Comparison of ENCODE assay signal across 26 cellular contexts in the genomic region with DNA sequence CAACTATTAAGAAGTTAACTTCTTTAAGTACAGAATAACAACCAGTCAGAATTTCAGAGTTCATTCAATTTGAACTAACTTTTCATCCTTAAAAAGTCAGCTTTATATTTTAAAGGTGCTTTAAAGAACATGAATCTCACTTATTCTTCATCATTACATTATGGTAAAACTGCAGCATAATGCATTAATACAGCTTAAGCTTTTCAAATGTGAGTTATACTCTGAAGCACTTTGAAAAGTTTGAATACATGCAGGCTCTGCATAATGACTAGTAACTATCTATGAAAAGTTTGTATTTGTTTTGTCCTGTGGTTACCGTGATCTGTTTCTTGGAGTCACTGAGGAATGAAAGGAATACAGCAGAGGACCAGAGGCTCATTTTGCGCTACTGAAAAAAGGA. TPM values are rescaled to one million over a fixed set of nuclear protein-coding genes. Genes with fewer than 3 reads are reported as not detected.
DNase-seq lines count a peak whose midpoint lies in the region; ATAC-seq and TF ChIP-seq lines count a peak whose summit lies in the region.
"Had no signal": no experiment of that assay in that cellular context is flagged by ENCODE, and none has a peak within 500 bp of the region (broad histone marks: within the 10 kb centered on the region; RNA-seq: fewer than 3 reads in every experiment).

No MANE protein-coding gene starts in this region.

- H3K27ac ChIP-seq in right cardiac atrium (ENCODE audit: low read length) (no peak overlapping the region), lower lobe of right lung (peak overlapping the region; percentile 70), psoas muscle (no peak overlapping the region)
- H3K27ac ChIP-seq: BLaER1 treated with 17β-estradiol and CSF1 and Interleukin-3, amounts not matched to agents 10 nM and 100 nM; colonic mucosa; skin epidermis had no signal

- DNase-seq in right cardiac atrium (no peak), left ventricle myocardium superior (no peak), lower lobe of right lung (no peak), psoas muscle (no peak), hippocampal formation (lab: John Stamatoyannopoulos, UW) (no peak), AG20443 (ENCODE audit: low spot score) (no peak), T1000 (lab: John Stamatoyannopoulos, UW) (no peak), GDM1 (lab: John Stamatoyannopoulos, UW) (no peak)
- DNase-seq: activated CD4-positive, alpha-beta memory T cell treated with anti-CD3 and anti-CD28 coated beads for 36 hours; activated CD4-positive, CD25-positive, alpha-beta regulatory T cell; activated gamma-delta T cell treated with Interleukin-2 at 50 U/mL for 16 hours; activated T-cell treated with anti-CD3 and anti-CD28 coated beads for 4 hours; Caco-2; colonic mucosa; DMS79 treated with DMSO at 0.1 percent for 48 hours; immature natural killer cell; MV-4-11; NCI-H1694 treated with DMSO at 0.1 percent for 48 hours; NCI-H774; stimulated activated CD4-positive, alpha-beta T cell treated with anti-CD3 and anti-CD28 coated beads, Interleukin-2, amount 100 ng/mL, for 48 hours; stimulated activated naive CD4-positive, alpha-beta T cell treated with Interleukin-2 at 50 U/mL for 16 hours; trophoblast cell had no signal

- TF ChIP-seq CTCF in lower lobe of right lung (IDR thresholded peaks at IDR 0.05) = no peak
- no peak for TF ChIP-seq CTCF in psoas muscle (IDR thresholded peaks at IDR 0.05)

- H3K36me3 ChIP-seq in lower lobe of right lung (no peaks in the 10 kb centered on the region), psoas muscle (ENCODE audit: insufficient read depth in 1 of 2, low read depth in 1 of 2) (no peaks in the 10 kb centered on the region)
- H3K36me3 ChIP-seq: BLaER1 treated with 17β-estradiol and CSF1 and Interleukin-3, amounts not matched to agents 10 nM and 100 nM; colonic mucosa had no signal

- H3K4me1 ChIP-seq in right cardiac atrium (ENCODE audit: control insufficient read depth, insufficient read depth, low read length) (no peaks in the 10 kb centered on the region), lower lobe of right lung (peaks cover 23% of the 10 kb centered on the region), psoas muscle (peaks cover under 1% of the 10 kb centered on the region)
- H3K4me1 ChIP-seq: Caco-2, colonic mucosa had no signal

- H3K9me3 ChIP-seq in right cardiac atrium (ENCODE audit: control insufficient read depth, low read length) (no peaks in the 10 kb centered on the region), lower lobe of right lung (no peaks in the 10 kb centered on the region), psoas muscle (no peaks in the 10 kb centered on the region)
- H3K9me3 ChIP-seq: colonic mucosa had no signal

- 28% methylated on average over 2 of the region's 2 CpGs for WGBS in right cardiac atrium
- 41 to 51% (median 42%) methylated on average over 2 of the region's 2 CpGs for WGBS in psoas muscle, 3 donors

- H3K4me3 ChIP-seq in right cardiac atrium (ENCODE audit: low read length) (peak overlapping the region; percentile 37), lower lobe of right lung (peak overlapping the region; percentile 62), psoas muscle (peak overlapping the region; percentile 67)
- H3K4me3 ChIP-seq: BLaER1 treated with 17β-estradiol and CSF1 and Interleukin-3, amounts not matched to agents 10 nM and 100 nM; colonic mucosa had no signal

- H3K27me3 ChIP-seq in right cardiac atrium (ENCODE audit: control insufficient read depth, insufficient read depth) = no peaks in the 10 kb centered on the region
- peaks cover 43% of the 10 kb centered on the region for H3K27me3 ChIP-seq in lower lobe of right lung (ENCODE audit: low read depth)
- peaks cover 0 to 43% (median 25%) of the 10 kb centered on the region in 3 donors for H3K27me3 ChIP-seq in psoas muscle (ENCODE audit: insufficient read depth in 3 of 3, low read length in 2 of 3)

- ATAC-seq in right cardiac atrium (no peak), left ventricle myocardium superior (no peak), lower lobe of right lung (no peak), psoas muscle (no peak)

- intact Hi-C loops in right cardiac atrium (cut with DNase I) (no loop called here), left ventricle myocardium superior (cut with micrococcal nuclease) (no loop called here), lower lobe of right lung (cut with DNase I) (no loop called here), psoas muscle (cut with DNase I) (no loop called here)

RNA-seq across cellular contexts. Expression of a gene that starts 4.0 kb away (rescaled TPM):
- 1 to 10 TPM; 4.2 to 6.0 (median 5.4) TPM for total RNA-seq in right cardiac atrium
- polyA plus RNA-seq in right cardiac atrium = 1.3 TPM
- 2.9 TPM for total RNA-seq in left ventricle myocardium superior
- 40.9 TPM for total RNA-seq in lower lobe of right lung
- 1 to 10 TPM in 1 of 4 donors, under 1 TPM in 3; 0.53 to 1.4 (median 0.79) TPM for total RNA-seq in psoas muscle
- polyA plus RNA-seq in psoas muscle = under 1 TPM; 0.18 to 0.40 (median 0.35) TPM
- total RNA-seq: activated CD4-positive, alpha-beta memory T cell treated with anti-CD3 and anti-CD28 coated beads for 36 hours; Caco-2; myocyte; OCI-LY7 had no signal
- polyA plus RNA-seq: immature natural killer cell had no signal
